21 cellular contexts compared by ENCODE assay signal in genomic region chr2:30402441-30403182, GRCh38.
"Had no signal": no experiment of that assay in that cellular context is flagged by ENCODE, and none has a peak within 500 bp of the region (broad histone marks: within the 10 kb centered on the region; RNA-seq: fewer than 3 reads in every experiment).

No MANE protein-coding gene starts in this region.

- H3K36me3 Mint-ChIP-seq: activated CD8-positive, alpha-beta memory T cell treated with anti-CD3 and anti-CD28 coated beads, Interleukin-2, amount 10 ng/mL, durations not matched to agents 7 days and 5 days; activated naive CD8-positive, alpha-beta T cell treated with anti-CD3 and anti-CD28 coated beads, Interleukin-2, amount 10 ng/mL, durations not matched to agents 7 days and 5 days; natural killer cell treated with Interleukin-12 subunit alpha and Interleukin-12 subunit beta and Interleukin-15 and Interleukin-18, amount 100 ng/mL, for 72 hours; stimulated activated effector memory CD8-positive, alpha-beta T cell treated with anti-CD3 and anti-CD28 coated beads, Interleukin-12 subunit alpha, Interleukin-12 subunit beta, amount 100 ng/mL, for 72 hours had no signal

- H3K27ac Mint-ChIP-seq: activated CD8-positive, alpha-beta memory T cell treated with anti-CD3 and anti-CD28 coated beads, Interleukin-2, amount 10 ng/mL, durations not matched to agents 7 days and 5 days; activated naive CD8-positive, alpha-beta T cell treated with anti-CD3 and anti-CD28 coated beads, Interleukin-2, amount 10 ng/mL, durations not matched to agents 7 days and 5 days; activated T-helper 17 cell treated with anti-CD3 and anti-CD28 coated beads, Interleukin-2, amount 50 U/mL, for 72 hours; effector memory CD8-positive, alpha-beta T cell; natural killer cell treated with Interleukin-12 subunit alpha and Interleukin-12 subunit beta and Interleukin-15 and Interleukin-18, amount 100 ng/mL, for 72 hours; stimulated activated effector memory CD8-positive, alpha-beta T cell treated with anti-CD3 and anti-CD28 coated beads, Interleukin-12 subunit alpha, Interleukin-12 subunit beta, amount 100 ng/mL, for 72 hours had no signal

- H3K4me3 Mint-ChIP-seq: activated CD8-positive, alpha-beta memory T cell treated with anti-CD3 and anti-CD28 coated beads, Interleukin-2, amount 10 ng/mL, durations not matched to agents 7 days and 5 days; activated naive CD8-positive, alpha-beta T cell treated with anti-CD3 and anti-CD28 coated beads, Interleukin-2, amount 10 ng/mL, durations not matched to agents 7 days and 5 days; activated T-helper 17 cell treated with anti-CD3 and anti-CD28 coated beads, Interleukin-2, amount 50 U/mL, for 72 hours; effector memory CD8-positive, alpha-beta T cell; natural killer cell treated with Interleukin-12 subunit alpha and Interleukin-12 subunit beta and Interleukin-15 and Interleukin-18, amount 100 ng/mL, for 72 hours; stimulated activated effector memory CD8-positive, alpha-beta T cell treated with anti-CD3 and anti-CD28 coated beads, Interleukin-12 subunit alpha, Interleukin-12 subunit beta, amount 100 ng/mL, for 72 hours had no signal

- H3K27me3 Mint-ChIP-seq: activated CD8-positive, alpha-beta memory T cell treated with anti-CD3 and anti-CD28 coated beads, Interleukin-2, amount 10 ng/mL, durations not matched to agents 7 days and 5 days; activated naive CD8-positive, alpha-beta T cell treated with anti-CD3 and anti-CD28 coated beads, Interleukin-2, amount 10 ng/mL, durations not matched to agents 7 days and 5 days; activated T-helper 17 cell treated with anti-CD3 and anti-CD28 coated beads, Interleukin-2, amount 50 U/mL, for 72 hours; effector memory CD8-positive, alpha-beta T cell had no signal

- H3K4me3 ChIP-seq: left lung, skin epidermis, thoracic aorta had no signal

- H3K9me3 Mint-ChIP-seq: activated naive CD8-positive, alpha-beta T cell treated with anti-CD3 and anti-CD28 coated beads, Interleukin-2, amount 10 ng/mL, durations not matched to agents 7 days and 5 days; activated T-helper 17 cell treated with anti-CD3 and anti-CD28 coated beads, Interleukin-2, amount 50 U/mL, for 72 hours; effector memory CD8-positive, alpha-beta T cell; stimulated activated effector memory CD8-positive, alpha-beta T cell treated with anti-CD3 and anti-CD28 coated beads, Interleukin-12 subunit alpha, Interleukin-12 subunit beta, amount 100 ng/mL, for 72 hours had no signal

- ATAC-seq: activated CD8-positive, alpha-beta memory T cell treated with anti-CD3 and anti-CD28 coated beads, Interleukin-2, amount 10 ng/mL, durations not matched to agents 7 days and 5 days; activated T-helper 17 cell treated with anti-CD3 and anti-CD28 coated beads, Interleukin-2, amount 50 U/mL, for 72 hours; effector memory CD8-positive, alpha-beta T cell; left lung; natural killer cell treated with Interleukin-12 subunit alpha and Interleukin-12 subunit beta and Interleukin-15 and Interleukin-18, amount 100 ng/mL, for 72 hours; stimulated activated effector memory CD8-positive, alpha-beta T cell treated with anti-CD3 and anti-CD28 coated beads, Interleukin-12 subunit alpha, Interleukin-12 subunit beta, amount 100 ng/mL, for 72 hours had no signal

- H3K9me3 ChIP-seq: left lung, thoracic aorta had no signal

- H3K36me3 ChIP-seq: left lung, thoracic aorta, WERI-Rb-1 had no signal

- H3K27me3 ChIP-seq: left lung had no signal

- H3K27ac ChIP-seq: thoracic aorta, WERI-Rb-1 had no signal

- DNase-seq: activated CD4-positive, alpha-beta T cell treated with anti-CD3 and anti-CD28 coated beads for 1 hour; activated CD8-positive, alpha-beta memory T cell treated with anti-CD3 and anti-CD28 coated beads, Interleukin-2, amount 10 ng/mL, durations not matched to agents 7 days and 5 days; activated naive CD4-positive, alpha-beta T cell; activated naive CD8-positive, alpha-beta T cell treated with anti-CD3 and anti-CD28 coated beads, Interleukin-2, amount 10 ng/mL, durations not matched to agents 7 days and 5 days; amygdala; effector memory CD8-positive, alpha-beta T cell; hypothalamus; islet precursor cell; left lung; mesenchymal stem cell; nucleus accumbens; posterior cingulate gyrus; retina; SW 1271; T-helper 2 cell; WERI-Rb-1 had no signal

- H3K4me1 Mint-ChIP-seq: activated T-helper 17 cell treated with anti-CD3 and anti-CD28 coated beads, Interleukin-2, amount 50 U/mL, for 72 hours; stimulated activated effector memory CD8-positive, alpha-beta T cell treated with anti-CD3 and anti-CD28 coated beads, Interleukin-12 subunit alpha, Interleukin-12 subunit beta, amount 100 ng/mL, for 72 hours had no signal
